ENCODE assay signal across 9 cellular contexts in genomic region chr11:57426439-57426753, GRCh38. TPM values are rescaled to one million over a fixed set of nuclear protein-coding genes. Genes with fewer than 3 reads are reported as not detected.
DNase-seq lines count a peak whose midpoint lies in the region; ATAC-seq and TF ChIP-seq lines count a peak whose summit lies in the region.
"Had no signal": no experiment of that assay in that cellular context is flagged by ENCODE, and none has a peak within 500 bp of the region (broad histone marks: within the 10 kb centered on the region; RNA-seq: fewer than 3 reads in every experiment).

No MANE protein-coding gene starts in this region.

- TF ChIP-seq CTCF in left ventricle myocardium inferior (IDR thresholded peaks at IDR 0.05; ENCODE audit: borderline replicate concordance): no peak
- no peak for TF ChIP-seq CTCF in stomach (IDR thresholded peaks at IDR 0.05)

- no peaks in the 10 kb centered on the region for H3K9me3 Mint-ChIP-seq in activated T-helper 1 cell treated with anti-CD3 and anti-CD28 coated beads, Interleukin-12 subunit alpha, Interleukin-12 subunit beta, Interleukin-2, Interleukin-4 antibody, amounts not matched to agents 30 ng/mL and 10 ng/mL and 1 ng/mL, durations not matched to agents 14 hours and 24 hours and 36 hours

- no peak for ATAC-seq in HG02588 (IDR thresholded peaks at IDR 0.05; ENCODE audit: unreplicated experiment)

- H3K27ac ChIP-seq in left ventricle myocardium inferior (replicated peaks) (peak overlapping the region; percentile 96), iPS-18a (ENCODE audit: low read length) (no peak overlapping the region), stomach (peak overlapping the region; percentile 84 to 95 (median 92))
- H3K27ac ChIP-seq: cardiac muscle cell had no signal

- DNase-seq in left ventricle myocardium inferior (no peak), cardiac septum (ENCODE audit: low spot score) (no peak), stomach (no peak), NCI-H345 treated with DMSO at 0.1 percent for 48 hours (lab: John Stamatoyannopoulos, UW; ENCODE audit: unreplicated experiment) (no peak), Ammon's horn (ENCODE audit: low spot score) (no peak)
- DNase-seq in activated T-helper 1 cell treated with anti-CD3 and anti-CD28 coated beads, Interleukin-12 subunit alpha, Interleukin-12 subunit beta, Interleukin-2, Interleukin-4 antibody, amounts not matched to agents 30 ng/mL and 10 ng/mL and 1 ng/mL, durations not matched to agents 14 hours and 24 hours and 36 hours (ENCODE audit: low spot score): no peak

- H3K4me3 ChIP-seq in left ventricle myocardium inferior (peak overlapping the region; percentile 72), iPS-18a (ENCODE audit: low read length) (peak overlapping the region; percentile 69), stomach (peak overlapping the region; percentile 45 to 59 (median 53))

- peak overlapping the region; percentile 90 for H3K4me3 Mint-ChIP-seq in activated T-helper 1 cell treated with anti-CD3 and anti-CD28 coated beads, Interleukin-12 subunit alpha, Interleukin-12 subunit beta, Interleukin-2, Interleukin-4 antibody, amounts not matched to agents 30 ng/mL and 10 ng/mL and 1 ng/mL, durations not matched to agents 14 hours and 24 hours and 36 hours

- peak overlapping the region; percentile 60 for H3K9ac ChIP-seq in iPS-18a (ENCODE audit: low read length)

- H3K36me3 ChIP-seq in left ventricle myocardium inferior: peaks cover 21% of the 10 kb centered on the region
- H3K36me3 ChIP-seq in iPS-18a (ENCODE audit: control insufficient read depth, low read depth, low read length): peaks cover 10% of the 10 kb centered on the region
- H3K36me3 ChIP-seq in stomach: peaks cover 0 to 19% (median 10%) of the 10 kb centered on the region in 4 donors
- H3K36me3 ChIP-seq: cardiac muscle cell had no signal

- H3K27me3 Mint-ChIP-seq in activated T-helper 1 cell treated with anti-CD3 and anti-CD28 coated beads, Interleukin-12 subunit alpha, Interleukin-12 subunit beta, Interleukin-2, Interleukin-4 antibody, amounts not matched to agents 30 ng/mL and 10 ng/mL and 1 ng/mL, durations not matched to agents 14 hours and 24 hours and 36 hours (ENCODE audit: insufficient read depth): peaks cover 3% of the 10 kb centered on the region

- H3K27ac Mint-ChIP-seq in activated T-helper 1 cell treated with anti-CD3 and anti-CD28 coated beads, Interleukin-12 subunit alpha, Interleukin-12 subunit beta, Interleukin-2, Interleukin-4 antibody, amounts not matched to agents 30 ng/mL and 10 ng/mL and 1 ng/mL, durations not matched to agents 14 hours and 24 hours and 36 hours: peak overlapping the region; percentile 80

- peaks cover 34% of the 10 kb centered on the region for H3K36me3 Mint-ChIP-seq in activated T-helper 1 cell treated with anti-CD3 and anti-CD28 coated beads, Interleukin-12 subunit alpha, Interleukin-12 subunit beta, Interleukin-2, Interleukin-4 antibody, amounts not matched to agents 30 ng/mL and 10 ng/mL and 1 ng/mL, durations not matched to agents 14 hours and 24 hours and 36 hours (ENCODE audit: low read depth)

- H3K27me3 ChIP-seq in left ventricle myocardium inferior (ENCODE audit: low read depth) (no peaks in the 10 kb centered on the region), iPS-18a (ENCODE audit: control insufficient read depth, insufficient read depth, low read length) (peaks cover 18% of the 10 kb centered on the region), stomach (no peaks in the 10 kb centered on the region)

- H3K9me3 ChIP-seq in left ventricle myocardium inferior (replicated peaks) (no peaks in the 10 kb centered on the region), iPS-18a (ENCODE audit: control insufficient read depth, low read depth, low read length) (no peaks in the 10 kb centered on the region), stomach (no peaks in the 10 kb centered on the region)

- 23 to 28% (median 24%) methylated on average over 9 of the region's 9 CpGs for WGBS in stomach, 5 donors

- no peak for TF ChIP-seq EP300 in stomach (IDR thresholded peaks at IDR 0.05)

- intact Hi-C loops in left ventricle myocardium inferior (cut with micrococcal nuclease): no loop called here
- intact Hi-C loops in cardiac septum (cut with DNase I): loop anchor here (5.0 kb wide), 1 partner anchor 79 kb away; no protein-coding TSS in a partner anchor
- intact Hi-C loops in activated T-helper 1 cell treated with anti-CD3 and anti-CD28 coated beads, Interleukin-12 subunit alpha, Interleukin-12 subunit beta, Interleukin-2, Interleukin-4 antibody, amounts not matched to agents 30 ng/mL and 10 ng/mL and 1 ng/mL, durations not matched to agents 14 hours and 24 hours and 36 hours (cut with micrococcal nuclease): loop anchor here (5.0 to 10.0 kb wide), 2 partner anchors 1098 to 1151 kb away; partner anchors contain the start of genes LPXN and ZFP91
- intact Hi-C loops in stomach (cut with DNase I; ENCODE audit: low total_unique reads): no loop called here

- TF ChIP-seq POLR2A in stomach (IDR thresholded peaks at IDR 0.05): no peak

- H3K4me1 Mint-ChIP-seq in activated T-helper 1 cell treated with anti-CD3 and anti-CD28 coated beads, Interleukin-12 subunit alpha, Interleukin-12 subunit beta, Interleukin-2, Interleukin-4 antibody, amounts not matched to agents 30 ng/mL and 10 ng/mL and 1 ng/mL, durations not matched to agents 14 hours and 24 hours and 36 hours (ENCODE audit: low read depth): peaks cover 55% of the 10 kb centered on the region

- H3K4me1 ChIP-seq in left ventricle myocardium inferior (peaks cover 85% of the 10 kb centered on the region), iPS-18a (ENCODE audit: control insufficient read depth, low read depth, low read length) (peaks cover 12% of the 10 kb centered on the region), stomach (peaks cover 47 to 84% (median 56%) of the 10 kb centered on the region in 4 donors)

RNA-seq across cellular contexts. Expression of gene SLC43A3, which starts 0.5 kb away (rescaled TPM):
- 21.0 TPM for total RNA-seq in left ventricle myocardium inferior
- total RNA-seq in cardiac septum: 26.7 TPM
- 181 and 184 TPM in 2 replicates for total RNA-seq in activated T-helper 1 cell treated with anti-CD3 and anti-CD28 coated beads, Interleukin-12 subunit alpha, Interleukin-12 subunit beta, Interleukin-2, Interleukin-4 antibody, amounts not matched to agents 30 ng/mL and 10 ng/mL and 1 ng/mL, durations not matched to agents 14 hours and 24 hours and 36 hours
- 10 to 100 TPM in 3 of 5 donors, 1 to 10 TPM in 2; 1.2 to 81.7 (median 10.5) TPM for total RNA-seq in stomach
- 10 to 100 TPM; 10.2 to 22.8 (median 15.0) TPM for polyA plus RNA-seq in stomach

RNA-seq across cellular contexts. Expression of gene RTN4RL2, which starts 33.9 kb away (rescaled TPM):
- total RNA-seq in left ventricle myocardium inferior: 1.3 TPM
- 0.73 TPM for total RNA-seq in cardiac septum
- total RNA-seq in activated T-helper 1 cell treated with anti-CD3 and anti-CD28 coated beads, Interleukin-12 subunit alpha, Interleukin-12 subunit beta, Interleukin-2, Interleukin-4 antibody, amounts not matched to agents 30 ng/mL and 10 ng/mL and 1 ng/mL, durations not matched to agents 14 hours and 24 hours and 36 hours: 0.54 TPM in 1 of 2 replicates, not detected in the other
- 1 to 10 TPM in 2 of 5 donors, not detected in 3; 3.9 to 8.1 TPM for total RNA-seq in stomach
- polyA plus RNA-seq in stomach: under 1 TPM; 0.75 to 0.78 (median 0.76) TPM

RNA-seq across cellular contexts. Expression of gene PRG2, which starts 35.9 kb away (rescaled TPM):
- not detected for total RNA-seq in left ventricle myocardium inferior
- total RNA-seq in cardiac septum: not detected
- not detected in 2 replicates for total RNA-seq in activated T-helper 1 cell treated with anti-CD3 and anti-CD28 coated beads, Interleukin-12 subunit alpha, Interleukin-12 subunit beta, Interleukin-2, Interleukin-4 antibody, amounts not matched to agents 30 ng/mL and 10 ng/mL and 1 ng/mL, durations not matched to agents 14 hours and 24 hours and 36 hours
- total RNA-seq in stomach: under 1 TPM in 1 of 5 donors, not detected in 4; 0.73 TPM
- polyA plus RNA-seq in stomach: under 1 TPM in 1 of 3 donors, not detected in 2; 0.25 TPM
- total RNA-seq: cardiac muscle cell had no signal
- polyA plus RNA-seq: cardiac muscle cell had no signal

RNA-seq across cellular contexts. Expression of gene PRG3, which starts 45.4 kb away (rescaled TPM):
- not detected for total RNA-seq in left ventricle myocardium inferior
- total RNA-seq in cardiac septum: not detected
- total RNA-seq in activated T-helper 1 cell treated with anti-CD3 and anti-CD28 coated beads, Interleukin-12 subunit alpha, Interleukin-12 subunit beta, Interleukin-2, Interleukin-4 antibody, amounts not matched to agents 30 ng/mL and 10 ng/mL and 1 ng/mL, durations not matched to agents 14 hours and 24 hours and 36 hours: not detected in 2 replicates
- not detected for total RNA-seq in stomach
- polyA plus RNA-seq in stomach: not detected
- total RNA-seq: cardiac muscle cell had no signal
- polyA plus RNA-seq: cardiac muscle cell had no signal

Comparison
In these comparisons a context has a peak if more than half of its experiments do, and no peak if none do; other contexts are left out.
1. intact Hi-C loops: an anchor here in cardiac septum (5.0 kb wide) and activated T-helper 1 cell treated with anti-CD3 and anti-CD28 coated beads, Interleukin-12 subunit alpha, Interleukin-12 subunit beta, Interleukin-2, Interleukin-4 antibody, amounts not matched to agents 30 ng/mL and 10 ng/mL and 1 ng/mL, durations not matched to agents 14 hours and 24 hours and 36 hours (5.0 to 10.0 kb wide); none called in left ventricle myocardium inferior and stomach.